ENCODE assay signal across 8 cellular contexts in genomic region chr14:60161176-60162107, GRCh38. TPM values are rescaled to one million over a fixed set of nuclear protein-coding genes. Genes with fewer than 3 reads are reported as not detected.
DNase-seq lines count a peak whose midpoint lies in the region; ATAC-seq and TF ChIP-seq lines count a peak whose summit lies in the region.
"Had no signal": no experiment of that assay in that cellular context is flagged by ENCODE, and none has a peak within 500 bp of the region (broad histone marks: within the 10 kb centered on the region; RNA-seq: fewer than 3 reads in every experiment).

No MANE protein-coding gene starts in this region.

- H3K4me3 Mint-ChIP-seq in chondrocyte (ENCODE audit: unreplicated experiment), result no peak overlapping the region

- ATAC-seq in psoas muscle, result peak; percentile 53 to 69 (median 62)
- ATAC-seq in HG02852 (IDR thresholded peaks at IDR 0.05; ENCODE audit: unreplicated experiment), result no peak
- ATAC-seq in GM18867 (IDR thresholded peaks at IDR 0.05; ENCODE audit: unreplicated experiment), result no peak

- H3K9me3 Mint-ChIP-seq in chondrocyte (ENCODE audit: low read depth), result no peaks in the 10 kb centered on the region

- H3K27me3 Mint-ChIP-seq in chondrocyte (ENCODE audit: low read depth), result no peaks in the 10 kb centered on the region

- peaks cover 33% of the 10 kb centered on the region for H3K4me1 Mint-ChIP-seq in chondrocyte (ENCODE audit: low read depth)

- peaks cover 0 to 7% of the 10 kb centered on the region in 2 donors for H3K36me3 ChIP-seq in psoas muscle (ENCODE audit: insufficient read depth in 1 of 2, low read depth in 1 of 2)

- peak overlapping the region; percentile 45 for H3K27ac Mint-ChIP-seq in chondrocyte (ENCODE audit: unreplicated experiment)

- H3K27ac ChIP-seq in HL-60 (replicated peaks) (peak overlapping the region; percentile 66), psoas muscle (peak overlapping the region; percentile 93)
- H3K27ac ChIP-seq: KMS-11 had no signal

- H3K27me3 ChIP-seq in HL-60 (ENCODE audit: insufficient read depth, poor library complexity, severe bottlenecking), result no peaks in the 10 kb centered on the region
- H3K27me3 ChIP-seq in psoas muscle (ENCODE audit: insufficient read depth in 3 of 3, low read length in 2 of 3), result no peaks in the 10 kb centered on the region

- intact Hi-C loops in psoas muscle (cut with DNase I), result no loop called here

- DNase-seq in HL-60 (ENCODE audit: low read depth in 1 of 2, low spot score in 1 of 2) (peak; percentile 75 to 85), NCI-H2171 treated with DMSO at 0.1 percent for 48 hours (lab: John Stamatoyannopoulos, UW) (peak; percentile 98), chondrocyte (ENCODE audit: low spot score) (no peak), psoas muscle (peak; percentile 64 to 71), putamen (ENCODE audit: low spot score) (no peak)

- no peaks in the 10 kb centered on the region for H3K9me3 ChIP-seq in psoas muscle

- WGBS in psoas muscle, 3 donors, result 12 to 31% (median 14%) methylated on average over 2 of the region's 2 CpGs

- H3K4me3 ChIP-seq in HL-60 (replicated peaks; ENCODE audit: insufficient read depth, low read length) (no peak overlapping the region), psoas muscle (peak overlapping the region; percentile 78)

- peaks cover 48% of the 10 kb centered on the region for H3K4me1 ChIP-seq in psoas muscle

- TF ChIP-seq CTCF in HL-60 (IDR thresholded peaks at IDR 0.05; ENCODE audit: insufficient read depth, low read length) (no peak), chondrocyte (IDR thresholded peaks at IDR 0.05) (no peak), psoas muscle (IDR thresholded peaks at IDR 0.05) (no peak)

- no peaks in the 10 kb centered on the region for H3K36me3 Mint-ChIP-seq in chondrocyte (ENCODE audit: low read depth)

RNA-seq across cellular contexts. Expression of gene DHRS7, which starts 3.8 kb away (rescaled TPM):
- total RNA-seq in chondrocyte (47.5 to 53.1 TPM (median 49.8 TPM) in 3 replicates), psoas muscle (100 to 1,000 TPM; 239 to 605 (median 497) TPM)
- polyA plus RNA-seq in psoas muscle, result 100 to 1,000 TPM; 374 to 743 (median 492) TPM

Comparison
In these comparisons a context has a peak if more than half of its experiments do, and no peak if none do; other contexts are left out.
1. DNase-seq: peak in HL-60 (2 of 2), NCI-H2171 treated with DMSO at 0.1 percent for 48 hours (single experiment) and psoas muscle (2 of 2); none in chondrocyte (single experiment) and putamen (single experiment).
2. ATAC-seq: peak in psoas muscle (4 of 4); none in HG02852 (single experiment) and GM18867 (single experiment).